ENCODE assay signal across 1 cellular context in genomic region chr1:23149110-23149509, GRCh38.
TF ChIP-seq lines count a peak whose summit lies in the region.

No MANE protein-coding gene starts in this region.

TF ChIP-seq in HepG2, 621 proteins besides CTCF, POLR2A, EP300 and RAD21 (continued from another document and continues in another):
- TF ChIP-seq, protein P1, sequence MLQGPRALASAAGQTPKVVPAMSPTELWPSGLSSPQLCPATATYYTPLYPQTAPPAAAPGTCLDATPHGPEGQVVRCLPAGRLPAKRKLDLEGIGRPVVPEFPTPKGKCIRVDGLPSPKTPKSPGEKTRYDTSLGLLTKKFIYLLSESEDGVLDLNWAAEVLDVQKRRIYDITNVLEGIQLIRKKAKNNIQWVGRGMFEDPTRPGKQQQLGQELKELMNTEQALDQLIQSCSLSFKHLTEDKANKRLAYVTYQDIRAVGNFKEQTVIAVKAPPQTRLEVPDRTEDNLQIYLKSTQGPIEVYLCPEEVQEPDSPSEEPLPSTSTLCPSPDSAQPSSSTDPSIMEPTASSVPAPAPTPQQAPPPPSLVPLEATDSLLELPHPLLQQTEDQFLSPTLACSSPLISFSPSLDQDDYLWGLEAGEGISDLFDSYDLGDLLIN (CRISPR knock-in tag; IDR thresholded peaks at IDR 0.05; ENCODE audit: borderline replicate concordance), result no peak
- TF ChIP-seq RORA (CRISPR knock-in tag; IDR thresholded peaks at IDR 0.05) (no peak), GABPB1 (CRISPR knock-in tag; IDR thresholded peaks at IDR 0.05) (no peak), NR2F1 (CRISPR knock-in tag; IDR thresholded peaks at IDR 0.05) (no peak), FOXA3 (CRISPR knock-in tag; IDR thresholded peaks at IDR 0.05) (peak; percentile 59; the same call in 1 of the 2 replicates), KDM5B (CRISPR knock-in tag; IDR thresholded peaks at IDR 0.05; ENCODE audit: borderline replicate concordance) (no peak), ZNF563 (CRISPR knock-in tag; IDR thresholded peaks at IDR 0.05) (no peak), ZNF720 (CRISPR knock-in tag; IDR thresholded peaks at IDR 0.05) (no peak), KLF16 (CRISPR knock-in tag; IDR thresholded peaks at IDR 0.05) (no peak), ZNF709 (CRISPR knock-in tag; IDR thresholded peaks at IDR 0.05) (no peak), RFX1 (IDR thresholded peaks at IDR 0.05) (no peak), TBX2 (CRISPR knock-in tag; IDR thresholded peaks at IDR 0.05; ENCODE audit: borderline replicate concordance) (peak; percentile 47; the same call in 1 of the 2 replicates), ZBTB7A (CRISPR knock-in tag; IDR thresholded peaks at IDR 0.05) (no peak), SOX5 (CRISPR knock-in tag; IDR thresholded peaks at IDR 0.05; ENCODE audit: borderline replicate concordance) (peak; percentile 53; the same call in 1 of the 2 replicates), TFDP2 (CRISPR knock-in tag; IDR thresholded peaks at IDR 0.05) (no peak), THRA (CRISPR knock-in tag; IDR thresholded peaks at IDR 0.05; ENCODE audit: borderline replicate concordance) (no peak), ASH2L (IDR thresholded peaks at IDR 0.05; ENCODE audit: insufficient read length, low read depth, low read length) (no peak), THAP9 (CRISPR knock-in tag; IDR thresholded peaks at IDR 0.05; ENCODE audit: borderline replicate concordance) (no peak), ZFP90 (CRISPR knock-in tag; IDR thresholded peaks at IDR 0.05; ENCODE audit: borderline replicate concordance) (no peak), AHR (CRISPR knock-in tag; IDR thresholded peaks at IDR 0.05) (no peak), STAT5B (CRISPR knock-in tag; IDR thresholded peaks at IDR 0.05) (no peak), NCOA1 (CRISPR knock-in tag; IDR thresholded peaks at IDR 0.05) (no peak), JUND (CRISPR knock-in tag; IDR thresholded peaks at IDR 0.05) (no peak), ZNF547 (CRISPR knock-in tag; IDR thresholded peaks at IDR 0.05) (no peak), ZFP41 (CRISPR knock-in tag; IDR thresholded peaks at IDR 0.05; ENCODE audit: borderline replicate concordance) (no peak), FIP1L1 (IDR thresholded peaks at IDR 0.05; ENCODE audit: borderline replicate concordance, insufficient read depth, low read depth, low read length) (no peak), DNMT1 (CRISPR knock-in tag; IDR thresholded peaks at IDR 0.05) (no peak), ETV5 (CRISPR knock-in tag; IDR thresholded peaks at IDR 0.05; ENCODE audit: borderline replicate concordance) (peak; percentile 65; the same call in 1 of the 2 replicates), HHEX (CRISPR knock-in tag; IDR thresholded peaks at IDR 0.05) (no peak), KLF15 (CRISPR knock-in tag; IDR thresholded peaks at IDR 0.05; ENCODE audit: borderline replicate concordance) (no peak), MAX (IDR thresholded peaks at IDR 0.05) (no peak)
- TF ChIP-seq, protein P2, sequence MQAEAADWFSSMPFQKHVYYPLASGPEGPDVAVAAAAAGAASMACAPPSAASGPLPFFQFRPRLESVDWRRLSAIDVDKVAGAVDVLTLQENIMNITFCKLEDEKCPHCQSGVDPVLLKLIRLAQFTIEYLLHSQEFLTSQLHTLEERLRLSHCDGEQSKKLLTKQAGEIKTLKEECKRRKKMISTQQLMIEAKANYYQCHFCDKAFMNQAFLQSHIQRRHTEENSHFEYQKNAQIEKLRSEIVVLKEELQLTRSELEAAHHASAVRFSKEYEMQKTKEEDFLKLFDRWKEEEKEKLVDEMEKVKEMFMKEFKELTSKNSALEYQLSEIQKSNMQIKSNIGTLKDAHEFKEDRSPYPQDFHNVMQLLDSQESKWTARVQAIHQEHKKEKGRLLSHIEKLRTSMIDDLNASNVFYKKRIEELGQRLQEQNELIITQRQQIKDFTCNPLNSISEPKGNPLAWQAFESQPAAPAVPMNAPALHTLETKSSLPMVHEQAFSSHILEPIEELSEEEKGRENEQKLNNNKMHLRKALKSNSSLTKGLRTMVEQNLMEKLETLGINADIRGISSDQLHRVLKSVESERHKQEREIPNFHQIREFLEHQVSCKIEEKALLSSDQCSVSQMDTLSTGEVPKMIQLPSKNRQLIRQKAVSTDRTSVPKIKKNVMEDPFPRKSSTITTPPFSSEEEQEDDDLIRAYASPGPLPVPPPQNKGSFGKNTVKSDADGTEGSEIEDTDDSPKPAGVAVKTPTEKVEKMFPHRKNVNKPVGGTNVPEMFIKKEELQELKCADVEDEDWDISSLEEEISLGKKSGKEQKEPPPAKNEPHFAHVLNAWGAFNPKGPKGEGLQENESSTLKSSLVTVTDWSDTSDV (CRISPR knock-in tag; IDR thresholded peaks at IDR 0.05), result no peak
- TF ChIP-seq, protein P3, sequence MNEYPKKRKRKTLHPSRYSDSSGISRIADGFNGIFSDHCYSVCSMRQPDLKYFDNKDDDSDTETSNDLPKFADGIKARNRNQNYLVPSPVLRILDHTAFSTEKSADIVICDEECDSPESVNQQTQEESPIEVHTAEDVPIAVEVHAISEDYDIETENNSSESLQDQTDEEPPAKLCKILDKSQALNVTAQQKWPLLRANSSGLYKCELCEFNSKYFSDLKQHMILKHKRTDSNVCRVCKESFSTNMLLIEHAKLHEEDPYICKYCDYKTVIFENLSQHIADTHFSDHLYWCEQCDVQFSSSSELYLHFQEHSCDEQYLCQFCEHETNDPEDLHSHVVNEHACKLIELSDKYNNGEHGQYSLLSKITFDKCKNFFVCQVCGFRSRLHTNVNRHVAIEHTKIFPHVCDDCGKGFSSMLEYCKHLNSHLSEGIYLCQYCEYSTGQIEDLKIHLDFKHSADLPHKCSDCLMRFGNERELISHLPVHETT (CRISPR knock-in tag; conservative IDR thresholded peaks at IDR 0.05), result no peak
- TF ChIP-seq, protein P4, sequence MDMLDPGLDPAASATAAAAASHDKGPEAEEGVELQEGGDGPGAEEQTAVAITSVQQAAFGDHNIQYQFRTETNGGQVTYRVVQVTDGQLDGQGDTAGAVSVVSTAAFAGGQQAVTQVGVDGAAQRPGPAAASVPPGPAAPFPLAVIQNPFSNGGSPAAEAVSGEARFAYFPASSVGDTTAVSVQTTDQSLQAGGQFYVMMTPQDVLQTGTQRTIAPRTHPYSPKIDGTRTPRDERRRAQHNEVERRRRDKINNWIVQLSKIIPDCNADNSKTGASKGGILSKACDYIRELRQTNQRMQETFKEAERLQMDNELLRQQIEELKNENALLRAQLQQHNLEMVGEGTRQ (IDR thresholded peaks at IDR 0.05; ENCODE audit: low read depth, low read length), result no peak
- TF ChIP-seq, protein P4 (CRISPR knock-in tag; IDR thresholded peaks at IDR 0.05; ENCODE audit: borderline replicate concordance), result no peak
- TF ChIP-seq, protein P5, sequence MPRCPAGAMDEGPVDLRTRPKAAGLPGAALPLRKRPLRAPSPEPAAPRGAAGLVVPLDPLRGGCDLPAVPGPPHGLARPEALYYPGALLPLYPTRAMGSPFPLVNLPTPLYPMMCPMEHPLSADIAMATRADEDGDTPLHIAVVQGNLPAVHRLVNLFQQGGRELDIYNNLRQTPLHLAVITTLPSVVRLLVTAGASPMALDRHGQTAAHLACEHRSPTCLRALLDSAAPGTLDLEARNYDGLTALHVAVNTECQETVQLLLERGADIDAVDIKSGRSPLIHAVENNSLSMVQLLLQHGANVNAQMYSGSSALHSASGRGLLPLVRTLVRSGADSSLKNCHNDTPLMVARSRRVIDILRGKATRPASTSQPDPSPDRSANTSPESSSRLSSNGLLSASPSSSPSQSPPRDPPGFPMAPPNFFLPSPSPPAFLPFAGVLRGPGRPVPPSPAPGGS (CRISPR knock-in tag; IDR thresholded peaks at IDR 0.05), result no peak
- TF ChIP-seq, protein P6, sequence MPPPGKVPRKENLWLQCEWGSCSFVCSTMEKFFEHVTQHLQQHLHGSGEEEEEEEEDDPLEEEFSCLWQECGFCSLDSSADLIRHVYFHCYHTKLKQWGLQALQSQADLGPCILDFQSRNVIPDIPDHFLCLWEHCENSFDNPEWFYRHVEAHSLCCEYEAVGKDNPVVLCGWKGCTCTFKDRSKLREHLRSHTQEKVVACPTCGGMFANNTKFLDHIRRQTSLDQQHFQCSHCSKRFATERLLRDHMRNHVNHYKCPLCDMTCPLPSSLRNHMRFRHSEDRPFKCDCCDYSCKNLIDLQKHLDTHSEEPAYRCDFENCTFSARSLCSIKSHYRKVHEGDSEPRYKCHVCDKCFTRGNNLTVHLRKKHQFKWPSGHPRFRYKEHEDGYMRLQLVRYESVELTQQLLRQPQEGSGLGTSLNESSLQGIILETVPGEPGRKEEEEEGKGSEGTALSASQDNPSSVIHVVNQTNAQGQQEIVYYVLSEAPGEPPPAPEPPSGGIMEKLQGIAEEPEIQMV (CRISPR knock-in tag; IDR thresholded peaks at IDR 0.05; ENCODE audit: low read depth), result no peak
- TF ChIP-seq, protein P7, sequence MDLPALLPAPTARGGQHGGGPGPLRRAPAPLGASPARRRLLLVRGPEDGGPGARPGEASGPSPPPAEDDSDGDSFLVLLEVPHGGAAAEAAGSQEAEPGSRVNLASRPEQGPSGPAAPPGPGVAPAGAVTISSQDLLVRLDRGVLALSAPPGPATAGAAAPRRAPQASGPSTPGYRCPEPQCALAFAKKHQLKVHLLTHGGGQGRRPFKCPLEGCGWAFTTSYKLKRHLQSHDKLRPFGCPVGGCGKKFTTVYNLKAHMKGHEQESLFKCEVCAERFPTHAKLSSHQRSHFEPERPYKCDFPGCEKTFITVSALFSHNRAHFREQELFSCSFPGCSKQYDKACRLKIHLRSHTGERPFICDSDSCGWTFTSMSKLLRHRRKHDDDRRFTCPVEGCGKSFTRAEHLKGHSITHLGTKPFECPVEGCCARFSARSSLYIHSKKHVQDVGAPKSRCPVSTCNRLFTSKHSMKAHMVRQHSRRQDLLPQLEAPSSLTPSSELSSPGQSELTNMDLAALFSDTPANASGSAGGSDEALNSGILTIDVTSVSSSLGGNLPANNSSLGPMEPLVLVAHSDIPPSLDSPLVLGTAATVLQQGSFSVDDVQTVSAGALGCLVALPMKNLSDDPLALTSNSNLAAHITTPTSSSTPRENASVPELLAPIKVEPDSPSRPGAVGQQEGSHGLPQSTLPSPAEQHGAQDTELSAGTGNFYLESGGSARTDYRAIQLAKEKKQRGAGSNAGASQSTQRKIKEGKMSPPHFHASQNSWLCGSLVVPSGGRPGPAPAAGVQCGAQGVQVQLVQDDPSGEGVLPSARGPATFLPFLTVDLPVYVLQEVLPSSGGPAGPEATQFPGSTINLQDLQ (CRISPR knock-in tag; IDR thresholded peaks at IDR 0.05), result no peak
- TF ChIP-seq, protein P8, sequence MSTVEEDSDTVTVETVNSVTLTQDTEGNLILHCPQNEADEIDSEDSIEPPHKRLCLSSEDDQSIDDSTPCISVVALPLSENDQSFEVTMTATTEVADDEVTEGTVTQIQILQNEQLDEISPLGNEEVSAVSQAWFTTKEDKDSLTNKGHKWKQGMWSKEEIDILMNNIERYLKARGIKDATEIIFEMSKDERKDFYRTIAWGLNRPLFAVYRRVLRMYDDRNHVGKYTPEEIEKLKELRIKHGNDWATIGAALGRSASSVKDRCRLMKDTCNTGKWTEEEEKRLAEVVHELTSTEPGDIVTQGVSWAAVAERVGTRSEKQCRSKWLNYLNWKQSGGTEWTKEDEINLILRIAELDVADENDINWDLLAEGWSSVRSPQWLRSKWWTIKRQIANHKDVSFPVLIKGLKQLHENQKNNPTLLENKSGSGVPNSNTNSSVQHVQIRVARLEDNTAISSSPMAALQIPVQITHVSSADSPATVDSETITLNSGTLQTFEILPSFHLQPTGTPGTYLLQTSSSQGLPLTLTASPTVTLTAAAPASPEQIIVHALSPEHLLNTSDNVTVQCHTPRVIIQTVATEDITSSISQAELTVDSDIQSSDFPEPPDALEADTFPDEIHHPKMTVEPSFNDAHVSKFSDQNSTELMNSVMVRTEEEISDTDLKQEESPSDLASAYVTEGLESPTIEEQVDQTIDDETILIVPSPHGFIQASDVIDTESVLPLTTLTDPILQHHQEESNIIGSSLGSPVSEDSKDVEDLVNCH (CRISPR knock-in tag; IDR thresholded peaks at IDR 0.05), result no peak
